3 cellular contexts compared by ENCODE assay signal in genomic region chr12:71509705-71510104, GRCh38.
"Had no signal": no experiment of that assay in that cellular context is flagged by ENCODE, and none has a peak within 500 bp of the region (broad histone marks: within the 10 kb centered on the region; RNA-seq: fewer than 3 reads in every experiment).

No MANE protein-coding gene starts in this region.

- DNase-seq: GDM1, GF-D8 had no signal

- H3K4me3 ChIP-seq: GM12878 had no signal

- ATAC-seq: GM12878 had no signal
